9 cellular contexts compared by ENCODE assay signal in genomic region chr3:45789235-45789812, GRCh38. TPM values are rescaled to one million over a fixed set of nuclear protein-coding genes. Genes with fewer than 3 reads are reported as not detected.
"Had no signal": no experiment of that assay in that cellular context is flagged by ENCODE, and none has a peak within 500 bp of the region (broad histone marks: within the 10 kb centered on the region; RNA-seq: fewer than 3 reads in every experiment).

No MANE protein-coding gene starts in this region.

- H3K4me2 ChIP-seq: GM23338, KMS-11 had no signal

- ATAC-seq: GM23338 had no signal

- H3K27ac ChIP-seq: KMS-11 had no signal

- H2AFZ ChIP-seq: GM23338 had no signal

- FAIRE-seq: H1, H54, HTR-8/SVneo had no signal

- H3K4me3 ChIP-seq: GM23338 had no signal

- DNase-seq: H9, HCEC 1CT, IMR-90, KBM-7 had no signal

- H3K9ac ChIP-seq: KMS-11 had no signal

RNA-seq across cellular contexts. Expression of gene SLC6A20, which starts 7.0 kb away (rescaled TPM):
- total RNA-seq: H1, IMR-90 had no signal
- polyA plus RNA-seq: IMR-90 had no signal
